Comparison of ENCODE assay signal across 26 cellular contexts in genomic region chr19:51610576-51610975, GRCh38. TPM values are rescaled to one million over a fixed set of nuclear protein-coding genes. Genes with fewer than 3 reads are reported as not detected.
"Had no signal": no experiment of that assay in that cellular context is flagged by ENCODE, and none has a peak within 500 bp of the region (broad histone marks: within the 10 kb centered on the region; RNA-seq: fewer than 3 reads in every experiment).

No MANE protein-coding gene starts in this region.

- H3K4me1 ChIP-seq: SJCRH30 had no signal

- ATAC-seq: Panc1, PC-3, Right ventricle myocardium inferior, SK-N-SH treated with all-trans-retinoic acid at 6 μM for 48 hours had no signal

- H3K4me3 ChIP-seq: SJCRH30 had no signal

- DNase-seq: KBM-7, MV-4-11, NCI-H1092, NCI-H1436, NCI-H187, NCI-H2029, NCI-H2081 treated with DMSO at 0.1 percent for 48 hours, NCI-H2171, NCI-H226, NCI-H446, NCI-H510A, NCI-H524 treated with DMSO at 0.1 percent for 48 hours, NCI-H69, NCI-H774, PC-3, SHP77 treated with DMSO at 0.1 percent for 48 hours, SJCRH30, T-helper 1 cell had no signal

- H3K27ac ChIP-seq: SJCRH30 had no signal

- H3K36me3 ChIP-seq: SJCRH30 had no signal

- H3K27me3 ChIP-seq: SJCRH30 had no signal

- H3K9me3 ChIP-seq: SJCRH30 had no signal

RNA-seq across cellular contexts. Expression of gene SIGLEC5, which starts 19.6 kb away (rescaled TPM):
- total RNA-seq: HT-29, LHCN-M2, MCF 10A, OCI-LY7, PC-3, Right ventricle myocardium inferior, RPMI7951, SJCRH30 had no signal

RNA-seq across cellular contexts. Expression of gene SIGLEC14, which starts 36.0 kb away (rescaled TPM):
- total RNA-seq: HT-29, LHCN-M2, MCF 10A, OCI-LY7, PC-3, RPMI7951, SJCRH30 had no signal
